ENCODE assay signal across 1 cellular context in the genomic region with DNA sequence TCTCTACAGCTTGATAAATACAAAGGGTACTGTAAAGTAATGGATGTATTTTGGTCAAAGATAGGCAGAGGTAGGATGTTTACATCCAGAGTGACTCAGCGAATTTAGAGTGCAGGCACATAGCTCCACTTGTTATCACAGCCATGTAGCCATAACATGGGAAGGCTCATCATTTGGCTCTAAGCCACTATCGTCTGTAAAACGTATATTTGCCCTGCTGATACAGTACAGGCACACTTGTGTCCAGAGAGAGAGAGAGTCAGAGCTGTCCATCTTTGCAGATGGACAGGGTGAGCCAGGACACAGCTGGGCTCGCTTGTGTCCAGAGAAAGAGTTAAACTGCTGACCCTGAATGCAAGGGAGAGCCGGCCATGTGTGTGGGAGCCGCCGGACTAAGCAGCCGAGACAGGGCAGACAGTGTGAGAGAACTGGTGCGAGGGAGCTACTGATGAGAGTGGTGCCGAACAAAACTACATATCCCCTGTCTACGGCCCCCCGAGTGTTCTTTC.
TF ChIP-seq lines count a peak whose summit lies in the region.

No MANE protein-coding gene starts in this region.

TF ChIP-seq in K562, 482 proteins besides CTCF, POLR2A, EP300 and RAD21 (continued from another document and continues in another):
- TF ChIP-seq, protein P1, sequence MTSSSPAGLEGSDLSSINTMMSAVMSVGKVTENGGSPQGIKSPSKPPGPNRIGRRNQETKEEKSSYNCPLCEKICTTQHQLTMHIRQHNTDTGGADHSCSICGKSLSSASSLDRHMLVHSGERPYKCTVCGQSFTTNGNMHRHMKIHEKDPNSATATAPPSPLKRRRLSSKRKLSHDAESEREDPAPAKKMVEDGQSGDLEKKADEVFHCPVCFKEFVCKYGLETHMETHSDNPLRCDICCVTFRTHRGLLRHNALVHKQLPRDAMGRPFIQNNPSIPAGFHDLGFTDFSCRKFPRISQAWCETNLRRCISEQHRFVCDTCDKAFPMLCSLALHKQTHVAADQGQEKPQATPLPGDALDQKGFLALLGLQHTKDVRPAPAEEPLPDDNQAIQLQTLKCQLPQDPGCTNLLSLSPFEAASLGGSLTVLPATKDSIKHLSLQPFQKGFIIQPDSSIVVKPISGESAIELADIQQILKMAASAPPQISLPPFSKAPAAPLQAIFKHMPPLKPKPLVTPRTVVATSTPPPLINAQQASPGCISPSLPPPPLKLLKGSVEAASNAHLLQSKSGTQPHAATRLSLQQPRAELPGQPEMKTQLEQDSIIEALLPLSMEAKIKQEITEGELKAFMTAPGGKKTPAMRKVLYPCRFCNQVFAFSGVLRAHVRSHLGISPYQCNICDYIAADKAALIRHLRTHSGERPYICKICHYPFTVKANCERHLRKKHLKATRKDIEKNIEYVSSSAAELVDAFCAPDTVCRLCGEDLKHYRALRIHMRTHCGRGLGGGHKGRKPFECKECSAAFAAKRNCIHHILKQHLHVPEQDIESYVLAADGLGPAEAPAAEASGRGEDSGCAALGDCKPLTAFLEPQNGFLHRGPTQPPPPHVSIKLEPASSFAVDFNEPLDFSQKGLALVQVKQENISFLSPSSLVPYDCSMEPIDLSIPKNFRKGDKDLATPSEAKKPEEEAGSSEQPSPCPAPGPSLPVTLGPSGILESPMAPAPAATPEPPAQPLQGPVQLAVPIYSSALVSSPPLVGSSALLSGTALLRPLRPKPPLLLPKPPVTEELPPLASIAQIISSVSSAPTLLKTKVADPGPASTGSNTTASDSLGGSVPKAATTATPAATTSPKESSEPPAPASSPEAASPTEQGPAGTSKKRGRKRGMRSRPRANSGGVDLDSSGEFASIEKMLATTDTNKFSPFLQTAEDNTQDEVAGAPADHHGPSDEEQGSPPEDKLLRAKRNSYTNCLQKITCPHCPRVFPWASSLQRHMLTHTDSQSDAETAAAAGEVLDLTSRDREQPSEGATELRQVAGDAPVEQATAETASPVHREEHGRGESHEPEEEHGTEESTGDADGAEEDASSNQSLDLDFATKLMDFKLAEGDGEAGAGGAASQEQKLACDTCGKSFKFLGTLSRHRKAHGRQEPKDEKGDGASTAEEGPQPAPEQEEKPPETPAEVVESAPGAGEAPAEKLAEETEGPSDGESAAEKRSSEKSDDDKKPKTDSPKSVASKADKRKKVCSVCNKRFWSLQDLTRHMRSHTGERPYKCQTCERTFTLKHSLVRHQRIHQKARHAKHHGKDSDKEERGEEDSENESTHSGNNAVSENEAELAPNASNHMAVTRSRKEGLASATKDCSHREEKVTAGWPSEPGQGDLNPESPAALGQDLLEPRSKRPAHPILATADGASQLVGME (CRISPR knock-in tag; IDR thresholded peaks at IDR 0.05), result no peak
- TF ChIP-seq RAD51 (IDR thresholded peaks at IDR 0.05; ENCODE audit: borderline replicate concordance, low read depth) (0 out of 2 replicates have a peak, but pooled peaks have one; percentile 24), TFAM (CRISPR knock-in tag; conservative IDR thresholded peaks at IDR 0.05) (no peak), TAL1 (IDR thresholded peaks at IDR 0.05) (peak; percentile 55), ARHGAP35 (IDR thresholded peaks at IDR 0.05; ENCODE audit: partially characterized antibody) (no peak), HDAC8 (tag; IDR thresholded peaks at IDR 0.05) (no peak), KAT8 (IDR thresholded peaks at IDR 0.05; ENCODE audit: low read depth) (no peak), HMG20A (CRISPR knock-in tag; conservative IDR thresholded peaks at IDR 0.05) (no peak), MBD2 (IDR thresholded peaks at IDR 0.05; ENCODE audit: borderline replicate concordance, low read depth) (no peak), CHD1 (IDR thresholded peaks at IDR 0.05; ENCODE audit: low read length) (no peak), ZBTB17 (CRISPR knock-in tag; IDR thresholded peaks at IDR 0.05) (no peak), BRD4 (IDR thresholded peaks at IDR 0.05) (no peak), ZNF217 (CRISPR knock-in tag; IDR thresholded peaks at IDR 0.05) (no peak), U2AF1 (optimal IDR thresholded peaks at IDR 0.05; ENCODE audit: low read depth, low read length) (no peak), TGIF2 (CRISPR knock-in tag; IDR thresholded peaks at IDR 0.05) (no peak), TEAD4 (IDR thresholded peaks at IDR 0.05; ENCODE audit: low read length) (peak; percentile 70), TEAD4 (CRISPR knock-in tag; IDR thresholded peaks at IDR 0.05; ENCODE audit: borderline replicate concordance) (no peak), MYNN (IDR thresholded peaks at IDR 0.05) (no peak), MYNN (CRISPR knock-in tag; IDR thresholded peaks at IDR 0.05) (no peak), RBFOX2 (IDR thresholded peaks at IDR 0.05; ENCODE audit: low read depth, low read length) (peak; percentile 31; the same call in 1 of the 2 replicates), ZNF785 (CRISPR knock-in tag; IDR thresholded peaks at IDR 0.05) (no peak), OTX1 (CRISPR knock-in tag; IDR thresholded peaks at IDR 0.05) (no peak), NR4A1 (CRISPR knock-in tag; IDR thresholded peaks at IDR 0.05) (no peak), NR4A1 (tag; IDR thresholded peaks at IDR 0.05) (no peak), RBM34 (IDR thresholded peaks at IDR 0.05; ENCODE audit: borderline replicate concordance, insufficient read depth, low read length) (no peak), TAF15 (IDR thresholded peaks at IDR 0.05; ENCODE audit: low read depth, low read length) (no peak), TARDBP (IDR thresholded peaks at IDR 0.05) (no peak), NR1H2 (CRISPR knock-in tag; IDR thresholded peaks at IDR 0.05) (no peak), ZNF668 (CRISPR knock-in tag; IDR thresholded peaks at IDR 0.05) (no peak), ARID3B (CRISPR knock-in tag; IDR thresholded peaks at IDR 0.05; ENCODE audit: borderline replicate concordance) (no peak), ELF4 (CRISPR knock-in tag; IDR thresholded peaks at IDR 0.05) (no peak), HDAC1 (IDR thresholded peaks at IDR 0.05) (peak in 1 of 2 experiments; percentile 53; a peak in 2 of 4 replicates), BACH1 (tag; IDR thresholded peaks at IDR 0.05) (peak; percentile 91), KAT7 (CRISPR knock-in tag; IDR thresholded peaks at IDR 0.05; ENCODE audit: borderline replicate concordance) (no peak), PTTG1 (tag; IDR thresholded peaks at IDR 0.05; ENCODE audit: low read depth) (no peak), PCBP2 (IDR thresholded peaks at IDR 0.05; ENCODE audit: low read depth, low read length, poor library complexity, severe bottlenecking) (no peak), CREM (IDR thresholded peaks at IDR 0.05; ENCODE audit: low read depth) (peak; percentile 13; the same call in 1 of the 2 replicates), E2F3 (CRISPR knock-in tag; IDR thresholded peaks at IDR 0.05) (no peak), PTBP1 (IDR thresholded peaks at IDR 0.05; ENCODE audit: low read depth, low read length) (no peak), SMARCB1 (IDR thresholded peaks at IDR 0.05; ENCODE audit: insufficient read length, low read depth) (no peak), KLF10 (CRISPR knock-in tag; IDR thresholded peaks at IDR 0.05) (no peak), POU5F1 (IDR thresholded peaks at IDR 0.05; ENCODE audit: borderline replicate concordance, low read depth, low read length, partially characterized antibody) (no peak), CBX5 (IDR thresholded peaks at IDR 0.05; ENCODE audit: borderline replicate concordance, low read depth) (no peak), ZNF79 (CRISPR knock-in tag; IDR thresholded peaks at IDR 0.05; ENCODE audit: low read depth) (no peak), KAT2B (IDR thresholded peaks at IDR 0.05; ENCODE audit: low read depth, low read length) (no peak), ZNF174 (CRISPR knock-in tag; IDR thresholded peaks at IDR 0.05) (no peak), HDAC6 (IDR thresholded peaks at IDR 0.05; ENCODE audit: low read depth, low read length) (no peak), PTRF (tag; IDR thresholded peaks at IDR 0.05) (no peak), SPI1 (IDR thresholded peaks at IDR 0.05; ENCODE audit: borderline replicate concordance, low read depth, low read length) (no peak), HDGF (IDR thresholded peaks at IDR 0.05) (no peak), LARP7 (IDR thresholded peaks at IDR 0.05) (no peak), ZNF197 (CRISPR knock-in tag; IDR thresholded peaks at IDR 0.05; ENCODE audit: low read depth) (no peak), DNMT1 (IDR thresholded peaks at IDR 0.05) (no peak), GABPA (tag; conservative IDR thresholded peaks at IDR 0.05; ENCODE audit: low read depth) (no peak), ETV5 (CRISPR knock-in tag; IDR thresholded peaks at IDR 0.05; ENCODE audit: low read depth) (no peak)
- TF ChIP-seq, protein P2, sequence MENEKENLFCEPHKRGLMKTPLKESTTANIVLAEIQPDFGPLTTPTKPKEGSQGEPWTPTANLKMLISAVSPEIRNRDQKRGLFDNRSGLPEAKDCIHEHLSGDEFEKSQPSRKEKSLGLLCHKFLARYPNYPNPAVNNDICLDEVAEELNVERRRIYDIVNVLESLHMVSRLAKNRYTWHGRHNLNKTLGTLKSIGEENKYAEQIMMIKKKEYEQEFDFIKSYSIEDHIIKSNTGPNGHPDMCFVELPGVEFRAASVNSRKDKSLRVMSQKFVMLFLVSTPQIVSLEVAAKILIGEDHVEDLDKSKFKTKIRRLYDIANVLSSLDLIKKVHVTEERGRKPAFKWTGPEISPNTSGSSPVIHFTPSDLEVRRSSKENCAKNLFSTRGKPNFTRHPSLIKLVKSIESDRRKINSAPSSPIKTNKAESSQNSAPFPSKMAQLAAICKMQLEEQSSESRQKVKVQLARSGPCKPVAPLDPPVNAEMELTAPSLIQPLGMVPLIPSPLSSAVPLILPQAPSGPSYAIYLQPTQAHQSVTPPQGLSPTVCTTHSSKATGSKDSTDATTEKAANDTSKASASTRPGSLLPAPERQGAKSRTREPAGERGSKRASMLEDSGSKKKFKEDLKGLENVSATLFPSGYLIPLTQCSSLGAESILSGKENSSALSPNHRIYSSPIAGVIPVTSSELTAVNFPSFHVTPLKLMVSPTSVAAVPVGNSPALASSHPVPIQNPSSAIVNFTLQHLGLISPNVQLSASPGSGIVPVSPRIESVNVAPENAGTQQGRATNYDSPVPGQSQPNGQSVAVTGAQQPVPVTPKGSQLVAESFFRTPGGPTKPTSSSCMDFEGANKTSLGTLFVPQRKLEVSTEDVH (IDR thresholded peaks at IDR 0.05; ENCODE audit: low read depth, partially characterized antibody), result no peak
- TF ChIP-seq, protein P3, sequence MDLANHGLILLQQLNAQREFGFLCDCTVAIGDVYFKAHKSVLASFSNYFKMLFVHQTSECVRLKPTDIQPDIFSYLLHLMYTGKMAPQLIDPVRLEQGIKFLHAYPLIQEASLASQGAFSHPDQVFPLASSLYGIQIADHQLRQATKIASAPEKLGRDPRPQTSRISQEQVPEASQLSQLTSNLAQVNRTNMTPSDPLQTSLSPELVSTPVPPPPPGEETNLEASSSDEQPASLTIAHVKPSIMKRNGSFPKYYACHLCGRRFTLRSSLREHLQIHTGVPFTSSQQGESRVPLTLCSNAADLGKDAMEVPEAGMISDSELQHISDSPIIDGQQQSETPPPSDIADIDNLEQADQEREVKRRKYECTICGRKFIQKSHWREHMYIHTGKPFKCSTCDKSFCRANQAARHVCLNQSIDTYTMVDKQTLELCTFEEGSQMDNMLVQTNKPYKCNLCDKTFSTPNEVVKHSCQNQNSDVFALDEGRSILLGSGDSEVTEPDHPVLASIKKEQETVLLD (IDR thresholded peaks at IDR 0.05), result no peak
- TF ChIP-seq, protein P4, sequence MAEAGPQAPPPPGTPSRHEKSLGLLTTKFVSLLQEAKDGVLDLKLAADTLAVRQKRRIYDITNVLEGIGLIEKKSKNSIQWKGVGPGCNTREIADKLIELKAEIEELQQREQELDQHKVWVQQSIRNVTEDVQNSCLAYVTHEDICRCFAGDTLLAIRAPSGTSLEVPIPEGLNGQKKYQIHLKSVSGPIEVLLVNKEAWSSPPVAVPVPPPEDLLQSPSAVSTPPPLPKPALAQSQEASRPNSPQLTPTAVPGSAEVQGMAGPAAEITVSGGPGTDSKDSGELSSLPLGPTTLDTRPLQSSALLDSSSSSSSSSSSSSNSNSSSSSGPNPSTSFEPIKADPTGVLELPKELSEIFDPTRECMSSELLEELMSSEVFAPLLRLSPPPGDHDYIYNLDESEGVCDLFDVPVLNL (CRISPR knock-in tag; IDR thresholded peaks at IDR 0.05; ENCODE audit: low read depth), result no peak
- TF ChIP-seq, protein P5, sequence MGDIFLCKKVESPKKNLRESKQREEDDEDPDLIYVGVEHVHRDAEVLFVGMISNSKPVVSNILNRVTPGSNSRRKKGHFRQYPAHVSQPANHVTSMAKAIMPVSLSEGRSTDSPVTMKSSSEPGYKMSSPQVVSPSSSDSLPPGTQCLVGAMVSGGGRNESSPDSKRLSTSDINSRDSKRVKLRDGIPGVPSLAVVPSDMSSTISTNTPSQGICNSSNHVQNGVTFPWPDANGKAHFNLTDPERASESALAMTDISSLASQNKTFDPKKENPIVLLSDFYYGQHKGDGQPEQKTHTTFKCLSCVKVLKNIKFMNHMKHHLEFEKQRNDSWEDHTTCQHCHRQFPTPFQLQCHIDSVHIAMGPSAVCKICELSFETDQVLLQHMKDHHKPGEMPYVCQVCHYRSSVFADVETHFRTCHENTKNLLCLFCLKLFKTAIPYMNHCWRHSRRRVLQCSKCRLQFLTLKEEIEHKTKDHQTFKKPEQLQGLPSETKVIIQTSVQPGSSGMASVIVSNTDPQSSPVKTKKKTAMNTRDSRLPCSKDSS (IDR thresholded peaks at IDR 0.05; ENCODE audit: low read depth, partially characterized antibody), result no peak
- TF ChIP-seq, protein P6, sequence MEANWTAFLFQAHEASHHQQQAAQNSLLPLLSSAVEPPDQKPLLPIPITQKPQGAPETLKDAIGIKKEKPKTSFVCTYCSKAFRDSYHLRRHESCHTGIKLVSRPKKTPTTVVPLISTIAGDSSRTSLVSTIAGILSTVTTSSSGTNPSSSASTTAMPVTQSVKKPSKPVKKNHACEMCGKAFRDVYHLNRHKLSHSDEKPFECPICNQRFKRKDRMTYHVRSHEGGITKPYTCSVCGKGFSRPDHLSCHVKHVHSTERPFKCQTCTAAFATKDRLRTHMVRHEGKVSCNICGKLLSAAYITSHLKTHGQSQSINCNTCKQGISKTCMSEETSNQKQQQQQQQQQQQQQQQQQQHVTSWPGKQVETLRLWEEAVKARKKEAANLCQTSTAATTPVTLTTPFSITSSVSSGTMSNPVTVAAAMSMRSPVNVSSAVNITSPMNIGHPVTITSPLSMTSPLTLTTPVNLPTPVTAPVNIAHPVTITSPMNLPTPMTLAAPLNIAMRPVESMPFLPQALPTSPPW (CRISPR knock-in tag; IDR thresholded peaks at IDR 0.05), result no peak; the same call in 1 of the 2 replicates
- TF ChIP-seq, protein P7, sequence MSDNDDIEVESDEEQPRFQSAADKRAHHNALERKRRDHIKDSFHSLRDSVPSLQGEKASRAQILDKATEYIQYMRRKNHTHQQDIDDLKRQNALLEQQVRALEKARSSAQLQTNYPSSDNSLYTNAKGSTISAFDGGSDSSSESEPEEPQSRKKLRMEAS (CRISPR knock-in tag; IDR thresholded peaks at IDR 0.05), result no peak
